ENCODE assay signal across 16 cellular contexts in genomic region chr11:1607901-1608300, GRCh38. TPM values are rescaled to one million over a fixed set of nuclear protein-coding genes. Genes with fewer than 3 reads are reported as not detected.
"Had no signal": no experiment of that assay in that cellular context is flagged by ENCODE, and none has a peak within 500 bp of the region (broad histone marks: within the 10 kb centered on the region; RNA-seq: fewer than 3 reads in every experiment).

No MANE protein-coding gene starts in this region.

RNA-seq across cellular contexts. Expression of gene KRTAP5-3, which starts 0.4 kb away (rescaled TPM):
- total RNA-seq: activated CD4-positive, alpha-beta memory T cell treated with anti-CD3 and anti-CD28 coated beads, Interleukin-2, amount 10 ng/mL, durations not matched to agents 7 days and 5 days; activated CD4-positive, alpha-beta T cell treated with anti-CD3 and anti-CD28 coated beads for 36 hours; activated CD4-positive, alpha-beta T cell treated with anti-CD3 and anti-CD28 coated beads, Interleukin-2, amount 10 ng/mL, durations not matched to agents 7 days and 5 days; activated CD8-positive, alpha-beta memory T cell treated with anti-CD3 and anti-CD28 coated beads, Interleukin-2, amount 10 ng/mL, durations not matched to agents 7 days and 5 days; activated CD8-positive, alpha-beta T cell treated with anti-CD3 and anti-CD28 coated beads, Interleukin-2, amount 10 ng/mL, durations not matched to agents 7 days and 5 days; activated naive CD8-positive, alpha-beta T cell treated with anti-CD3 and anti-CD28 coated beads, Interleukin-2, amount 10 ng/mL, durations not matched to agents 7 days and 5 days; activated T-helper 2 cell treated with anti-CD3 and anti-CD28 coated beads, Interferon-gamma antibody, Interleukin-2, Interleukin-4, amounts not matched to agents 10 μg/mL and 5 μg/mL and 100 μg/mL, durations not matched to agents 14 hours and 24 hours and 36 hours; ascending aorta; bronchial epithelial cell; cardiac muscle cell; T-cell; T-helper 1 cell treated with Interleukin-12 subunit alpha and Interleukin-12 subunit beta and Interleukin-4 antibody, amounts not matched to agents 30 ng/mL and 1 ng/mL, for 36 hours; T-helper 17 cell; T-helper 2 cell treated with Interferon-gamma antibody and Interleukin-4, amounts not matched to agents 100 ng/mL and 5 ng/mL, for 36 hours; WTC11 had no signal
- polyA plus RNA-seq: adipose tissue, cardiac muscle cell had no signal

RNA-seq across cellular contexts. Expression of gene KRTAP5-2, which starts 9.8 kb away (rescaled TPM):
- total RNA-seq: activated CD4-positive, alpha-beta memory T cell treated with anti-CD3 and anti-CD28 coated beads, Interleukin-2, amount 10 ng/mL, durations not matched to agents 7 days and 5 days; activated CD4-positive, alpha-beta T cell treated with anti-CD3 and anti-CD28 coated beads for 36 hours; activated CD4-positive, alpha-beta T cell treated with anti-CD3 and anti-CD28 coated beads, Interleukin-2, amount 10 ng/mL, durations not matched to agents 7 days and 5 days; activated CD8-positive, alpha-beta memory T cell treated with anti-CD3 and anti-CD28 coated beads, Interleukin-2, amount 10 ng/mL, durations not matched to agents 7 days and 5 days; activated CD8-positive, alpha-beta T cell treated with anti-CD3 and anti-CD28 coated beads, Interleukin-2, amount 10 ng/mL, durations not matched to agents 7 days and 5 days; activated naive CD8-positive, alpha-beta T cell treated with anti-CD3 and anti-CD28 coated beads, Interleukin-2, amount 10 ng/mL, durations not matched to agents 7 days and 5 days; activated T-helper 2 cell treated with anti-CD3 and anti-CD28 coated beads, Interferon-gamma antibody, Interleukin-2, Interleukin-4, amounts not matched to agents 10 μg/mL and 5 μg/mL and 100 μg/mL, durations not matched to agents 14 hours and 24 hours and 36 hours; ascending aorta; bronchial epithelial cell; cardiac muscle cell; T-cell; T-helper 1 cell treated with Interleukin-12 subunit alpha and Interleukin-12 subunit beta and Interleukin-4 antibody, amounts not matched to agents 30 ng/mL and 1 ng/mL, for 36 hours; T-helper 17 cell; T-helper 2 cell treated with Interferon-gamma antibody and Interleukin-4, amounts not matched to agents 100 ng/mL and 5 ng/mL, for 36 hours; WTC11 had no signal
- polyA plus RNA-seq: cardiac muscle cell had no signal

RNA-seq across cellular contexts. Expression of gene KRTAP5-4, which starts 14.0 kb away (rescaled TPM):
- total RNA-seq: activated CD4-positive, alpha-beta memory T cell treated with anti-CD3 and anti-CD28 coated beads, Interleukin-2, amount 10 ng/mL, durations not matched to agents 7 days and 5 days; activated CD4-positive, alpha-beta T cell treated with anti-CD3 and anti-CD28 coated beads for 36 hours; activated CD4-positive, alpha-beta T cell treated with anti-CD3 and anti-CD28 coated beads, Interleukin-2, amount 10 ng/mL, durations not matched to agents 7 days and 5 days; activated CD8-positive, alpha-beta memory T cell treated with anti-CD3 and anti-CD28 coated beads, Interleukin-2, amount 10 ng/mL, durations not matched to agents 7 days and 5 days; activated CD8-positive, alpha-beta T cell treated with anti-CD3 and anti-CD28 coated beads, Interleukin-2, amount 10 ng/mL, durations not matched to agents 7 days and 5 days; activated naive CD8-positive, alpha-beta T cell treated with anti-CD3 and anti-CD28 coated beads, Interleukin-2, amount 10 ng/mL, durations not matched to agents 7 days and 5 days; activated T-helper 2 cell treated with anti-CD3 and anti-CD28 coated beads, Interferon-gamma antibody, Interleukin-2, Interleukin-4, amounts not matched to agents 10 μg/mL and 5 μg/mL and 100 μg/mL, durations not matched to agents 14 hours and 24 hours and 36 hours; ascending aorta; bronchial epithelial cell; cardiac muscle cell; T-cell; T-helper 1 cell treated with Interleukin-12 subunit alpha and Interleukin-12 subunit beta and Interleukin-4 antibody, amounts not matched to agents 30 ng/mL and 1 ng/mL, for 36 hours; T-helper 17 cell; T-helper 2 cell treated with Interferon-gamma antibody and Interleukin-4, amounts not matched to agents 100 ng/mL and 5 ng/mL, for 36 hours; WTC11 had no signal
- polyA plus RNA-seq: adipose tissue, cardiac muscle cell had no signal

RNA-seq across cellular contexts. Expression of gene KRTAP5-5, which starts 21.7 kb away (rescaled TPM):
- total RNA-seq: activated CD4-positive, alpha-beta memory T cell treated with anti-CD3 and anti-CD28 coated beads, Interleukin-2, amount 10 ng/mL, durations not matched to agents 7 days and 5 days; activated CD4-positive, alpha-beta T cell treated with anti-CD3 and anti-CD28 coated beads for 36 hours; activated CD4-positive, alpha-beta T cell treated with anti-CD3 and anti-CD28 coated beads, Interleukin-2, amount 10 ng/mL, durations not matched to agents 7 days and 5 days; activated CD8-positive, alpha-beta memory T cell treated with anti-CD3 and anti-CD28 coated beads, Interleukin-2, amount 10 ng/mL, durations not matched to agents 7 days and 5 days; activated CD8-positive, alpha-beta T cell treated with anti-CD3 and anti-CD28 coated beads, Interleukin-2, amount 10 ng/mL, durations not matched to agents 7 days and 5 days; activated naive CD8-positive, alpha-beta T cell treated with anti-CD3 and anti-CD28 coated beads, Interleukin-2, amount 10 ng/mL, durations not matched to agents 7 days and 5 days; activated T-helper 2 cell treated with anti-CD3 and anti-CD28 coated beads, Interferon-gamma antibody, Interleukin-2, Interleukin-4, amounts not matched to agents 10 μg/mL and 5 μg/mL and 100 μg/mL, durations not matched to agents 14 hours and 24 hours and 36 hours; ascending aorta; bronchial epithelial cell; cardiac muscle cell; T-cell; T-helper 1 cell treated with Interleukin-12 subunit alpha and Interleukin-12 subunit beta and Interleukin-4 antibody, amounts not matched to agents 30 ng/mL and 1 ng/mL, for 36 hours; T-helper 17 cell; T-helper 2 cell treated with Interferon-gamma antibody and Interleukin-4, amounts not matched to agents 100 ng/mL and 5 ng/mL, for 36 hours; WTC11 had no signal
- polyA plus RNA-seq: adipose tissue, cardiac muscle cell had no signal

RNA-seq across cellular contexts. Expression of gene KRTAP5-1, which starts 22.8 kb away (rescaled TPM):
- total RNA-seq: activated CD4-positive, alpha-beta memory T cell treated with anti-CD3 and anti-CD28 coated beads, Interleukin-2, amount 10 ng/mL, durations not matched to agents 7 days and 5 days; activated CD4-positive, alpha-beta T cell treated with anti-CD3 and anti-CD28 coated beads for 36 hours; activated CD4-positive, alpha-beta T cell treated with anti-CD3 and anti-CD28 coated beads, Interleukin-2, amount 10 ng/mL, durations not matched to agents 7 days and 5 days; activated CD8-positive, alpha-beta memory T cell treated with anti-CD3 and anti-CD28 coated beads, Interleukin-2, amount 10 ng/mL, durations not matched to agents 7 days and 5 days; activated CD8-positive, alpha-beta T cell treated with anti-CD3 and anti-CD28 coated beads, Interleukin-2, amount 10 ng/mL, durations not matched to agents 7 days and 5 days; activated naive CD8-positive, alpha-beta T cell treated with anti-CD3 and anti-CD28 coated beads, Interleukin-2, amount 10 ng/mL, durations not matched to agents 7 days and 5 days; activated T-helper 2 cell treated with anti-CD3 and anti-CD28 coated beads, Interferon-gamma antibody, Interleukin-2, Interleukin-4, amounts not matched to agents 10 μg/mL and 5 μg/mL and 100 μg/mL, durations not matched to agents 14 hours and 24 hours and 36 hours; ascending aorta; bronchial epithelial cell; cardiac muscle cell; T-cell; T-helper 1 cell treated with Interleukin-12 subunit alpha and Interleukin-12 subunit beta and Interleukin-4 antibody, amounts not matched to agents 30 ng/mL and 1 ng/mL, for 36 hours; T-helper 17 cell; T-helper 2 cell treated with Interferon-gamma antibody and Interleukin-4, amounts not matched to agents 100 ng/mL and 5 ng/mL, for 36 hours; WTC11 had no signal
- polyA plus RNA-seq: adipose tissue, cardiac muscle cell had no signal
